In the genomic region with DNA sequence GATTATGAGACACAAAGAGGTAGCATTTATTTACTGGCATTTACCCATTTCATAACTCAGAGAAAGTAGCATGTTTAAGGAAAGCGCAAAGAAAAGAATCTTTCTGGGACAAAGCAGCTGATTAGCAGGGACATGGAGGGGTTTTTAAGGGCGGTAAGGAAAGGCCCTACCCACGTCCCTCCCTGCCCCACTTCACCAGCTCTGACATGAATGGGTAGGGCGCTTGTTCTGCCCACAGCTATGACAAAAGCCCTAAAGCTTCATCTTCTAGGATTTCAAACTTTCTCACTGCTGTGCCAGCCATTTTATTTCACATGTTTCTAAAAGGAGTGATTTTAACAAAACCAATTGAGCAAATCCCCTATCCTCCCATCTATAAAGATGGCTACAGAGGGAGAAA, we compare ENCODE assay signal across 16 cellular contexts.
"Had no signal": no experiment of that assay in that cellular context is flagged by ENCODE, and none has a peak within 500 bp of the region (broad histone marks: within the 10 kb centered on the region; RNA-seq: fewer than 3 reads in every experiment).

No MANE protein-coding gene starts in this region.

- H3K36me3 Mint-ChIP-seq: naive thymus-derived CD8-positive, alpha-beta T cell; stimulated activated effector memory CD8-positive, alpha-beta T cell treated with anti-CD3 and anti-CD28 coated beads, Interleukin-12 subunit alpha, Interleukin-12 subunit beta, amount 100 ng/mL, for 72 hours had no signal

- H3K27me3 ChIP-seq: colonic mucosa, hepatocyte, neutrophil, right lobe of liver, tibial artery had no signal

- H3K27ac Mint-ChIP-seq: naive thymus-derived CD8-positive, alpha-beta T cell; stimulated activated effector memory CD8-positive, alpha-beta T cell treated with anti-CD3 and anti-CD28 coated beads, Interleukin-12 subunit alpha, Interleukin-12 subunit beta, amount 100 ng/mL, for 72 hours had no signal

- H3K36me3 ChIP-seq: colonic mucosa, neutrophil, right lobe of liver, tibial artery had no signal

- H3K4me1 ChIP-seq: colonic mucosa, right lobe of liver had no signal

- H3K4me3 ChIP-seq: colonic mucosa, hepatocyte, mucosa of descending colon, psoas muscle, right lobe of liver, tibial artery had no signal

- H3K27ac ChIP-seq: colonic mucosa, hepatocyte, neutrophil, psoas muscle, right lobe of liver, tibial artery had no signal

- DNase-seq: colonic mucosa; dermis blood vessel endothelial cell; foreskin melanocyte; head of caudate nucleus; mucosa of descending colon; naive thymus-derived CD8-positive, alpha-beta T cell; psoas muscle; retina; right lobe of liver; stimulated activated CD4-positive, alpha-beta T cell treated with anti-CD3 and anti-CD28 coated beads, Interleukin-4, amount 100 ng/mL, for 1 hour; stimulated activated CD8-positive, alpha-beta memory T cell treated with anti-CD3 and anti-CD28 coated beads, Interleukin-4, amount 100 ng/mL, for 48 hours; stimulated activated naive CD8-positive, alpha-beta T cell treated with anti-CD3 and anti-CD28 coated beads, Interleukin-15, Interleukin-2, amounts not matched to agents 100 U/mL and 50 U/mL, for 24 hours; tibial artery had no signal

- H3K27me3 Mint-ChIP-seq: naive thymus-derived CD8-positive, alpha-beta T cell had no signal

- H3K9me3 ChIP-seq: colonic mucosa, mucosa of descending colon, neutrophil, psoas muscle, right lobe of liver, tibial artery had no signal

- H3K9me3 Mint-ChIP-seq: naive thymus-derived CD8-positive, alpha-beta T cell; stimulated activated effector memory CD8-positive, alpha-beta T cell treated with anti-CD3 and anti-CD28 coated beads, Interleukin-12 subunit alpha, Interleukin-12 subunit beta, amount 100 ng/mL, for 72 hours had no signal

- H3K4me2 ChIP-seq: hepatocyte had no signal

- H3K4me3 Mint-ChIP-seq: naive thymus-derived CD8-positive, alpha-beta T cell; stimulated activated effector memory CD8-positive, alpha-beta T cell treated with anti-CD3 and anti-CD28 coated beads, Interleukin-12 subunit alpha, Interleukin-12 subunit beta, amount 100 ng/mL, for 72 hours had no signal
